ENCODE assay signal across 14 cellular contexts in genomic region chr10:117662790-117663540, GRCh38.
"Had no signal": no experiment of that assay in that cellular context is flagged by ENCODE, and none has a peak within 500 bp of the region (broad histone marks: within the 10 kb centered on the region; RNA-seq: fewer than 3 reads in every experiment).

No MANE protein-coding gene starts in this region.

- H3K4me1 ChIP-seq: stomach had no signal

- H3K27ac ChIP-seq: stomach, thoracic aorta had no signal

- H3K4me3 ChIP-seq: pancreas, stomach, thoracic aorta had no signal

- H3K36me3 ChIP-seq: pancreas, stomach, thoracic aorta had no signal

- H3K27me3 Mint-ChIP-seq: activated B cell treated with CpG ODN at 0.5 μM for 24 hours had no signal

- ATAC-seq: esophagus mucosa, left lobe of liver, T-helper 17 cell had no signal

- H3K27ac Mint-ChIP-seq: activated B cell treated with CpG ODN at 0.5 μM for 24 hours; activated CD4-positive, alpha-beta T cell treated with anti-CD3 and anti-CD28 coated beads, Interleukin-2, amount 10 ng/mL, durations not matched to agents 7 days and 5 days; activated naive CD8-positive, alpha-beta T cell treated with anti-CD3 and anti-CD28 coated beads for 36 hours; T-helper 17 cell had no signal

- H3K4me3 Mint-ChIP-seq: activated B cell treated with CpG ODN at 0.5 μM for 24 hours; activated CD4-positive, alpha-beta T cell treated with anti-CD3 and anti-CD28 coated beads, Interleukin-2, amount 10 ng/mL, durations not matched to agents 7 days and 5 days; activated naive CD8-positive, alpha-beta T cell treated with anti-CD3 and anti-CD28 coated beads for 36 hours; T-helper 17 cell had no signal

- H3K9me3 ChIP-seq: pancreas, stomach, thoracic aorta had no signal

- DNase-seq: activated B cell treated with CpG ODN at 0.5 μM for 24 hours; activated CD4-positive, alpha-beta T cell treated with anti-CD3 and anti-CD28 coated beads, Interleukin-2, amount 10 ng/mL, durations not matched to agents 7 days and 5 days; activated gamma-delta T cell; activated naive CD8-positive, alpha-beta T cell treated with anti-CD3 and anti-CD28 coated beads for 36 hours; activated T-cell treated with anti-CD3 and anti-CD28 coated beads, Interleukin-2, amount 50 U/mL, for 1 hour; anterior cingulate cortex; stimulated activated CD4-positive, alpha-beta T cell treated with anti-CD3 and anti-CD28 coated beads, Interleukin-15, amount 100 ng/mL, for 24 hours; stimulated activated CD4-positive, alpha-beta T cell treated with anti-CD3 and anti-CD28 coated beads, Interleukin-4, amount 100 ng/mL, for 24 hours; stomach; T-helper 17 cell had no signal

- H3K27me3 ChIP-seq: pancreas had no signal

- H3K4me1 Mint-ChIP-seq: activated B cell treated with CpG ODN at 0.5 μM for 24 hours; activated CD4-positive, alpha-beta T cell treated with anti-CD3 and anti-CD28 coated beads, Interleukin-2, amount 10 ng/mL, durations not matched to agents 7 days and 5 days; activated naive CD8-positive, alpha-beta T cell treated with anti-CD3 and anti-CD28 coated beads for 36 hours; T-helper 17 cell had no signal

- H3K36me3 Mint-ChIP-seq: activated naive CD8-positive, alpha-beta T cell treated with anti-CD3 and anti-CD28 coated beads for 36 hours had no signal

- H3K9me3 Mint-ChIP-seq: activated B cell treated with CpG ODN at 0.5 μM for 24 hours; activated CD4-positive, alpha-beta T cell treated with anti-CD3 and anti-CD28 coated beads, Interleukin-2, amount 10 ng/mL, durations not matched to agents 7 days and 5 days had no signal
